ENCODE assay signal across 37 cellular contexts in genomic region chr13:36696410-36696809, GRCh38. TPM values are rescaled to one million over a fixed set of nuclear protein-coding genes. Genes with fewer than 3 reads are reported as not detected.
"Had no signal": no experiment of that assay in that cellular context is flagged by ENCODE, and none has a peak within 500 bp of the region (broad histone marks: within the 10 kb centered on the region; RNA-seq: fewer than 3 reads in every experiment).

No MANE protein-coding gene starts in this region.

- H3K4me1 ChIP-seq: adrenal gland, body of pancreas, esophagus squamous epithelium, gastroesophageal sphincter had no signal

- H3K36me3 Mint-ChIP-seq: activated naive CD4-positive, alpha-beta T cell treated with anti-CD3 and anti-CD28 coated beads, Interleukin-2, amount 50 U/mL, for 24 hours; activated naive CD8-positive, alpha-beta T cell treated with anti-CD3 and anti-CD28 coated beads for 36 hours had no signal

- H3K27ac ChIP-seq: adrenal gland, body of pancreas, epithelial cell of prostate, esophagus squamous epithelium, gastroesophageal sphincter, WERI-Rb-1 had no signal

- H3K36me3 ChIP-seq: adrenal gland, esophagus squamous epithelium, gastroesophageal sphincter, WERI-Rb-1 had no signal

- H3K9me3 ChIP-seq: adrenal gland, body of pancreas, esophagus squamous epithelium, gastroesophageal sphincter had no signal

- H3K9me3 Mint-ChIP-seq: activated B cell treated with CpG ODN at 0.5 μM for 24 hours; activated CD8-positive, alpha-beta T cell treated with anti-CD3 and anti-CD28 coated beads for 36 hours; activated naive CD8-positive, alpha-beta T cell treated with anti-CD3 and anti-CD28 coated beads for 36 hours; activated naive CD8-positive, alpha-beta T cell treated with anti-CD3 and anti-CD28 coated beads, Interleukin-2, amount 50 U/mL, for 24 hours; activated T-helper 17 cell treated with anti-CD3 and anti-CD28 coated beads, Interleukin-2, amount 50 U/mL, for 72 hours; T-helper 2 cell treated with Interferon-gamma antibody and Interleukin-4, amounts not matched to agents 5 μg/mL and 100 μg/mL, for 36 hours had no signal

- H3K4me1 Mint-ChIP-seq: activated B cell treated with CpG ODN at 0.5 μM for 24 hours; activated naive CD4-positive, alpha-beta T cell treated with anti-CD3 and anti-CD28 coated beads, Interleukin-2, amount 50 U/mL, for 24 hours; activated naive CD8-positive, alpha-beta T cell treated with anti-CD3 and anti-CD28 coated beads for 36 hours; activated naive CD8-positive, alpha-beta T cell treated with anti-CD3 and anti-CD28 coated beads, Interleukin-2, amount 50 U/mL, for 24 hours; activated T-helper 17 cell treated with anti-CD3 and anti-CD28 coated beads, Interleukin-2, amount 50 U/mL, for 72 hours; T-helper 17 cell had no signal

- ATAC-seq: activated CD4-positive, CD25-positive, alpha-beta regulatory T cell treated with anti-CD3 and anti-CD28 coated beads, Interleukin-2, amount 50 U/mL, for 24 hours; activated CD8-positive, alpha-beta T cell treated with anti-CD3 and anti-CD28 coated beads for 36 hours; activated naive CD8-positive, alpha-beta T cell treated with anti-CD3 and anti-CD28 coated beads, Interleukin-2, amount 50 U/mL, for 24 hours; activated T-cell treated with anti-CD3 and anti-CD28 coated beads, Interleukin-2, amount 50 U/mL, for 4 hours; activated T-helper 17 cell treated with anti-CD3 and anti-CD28 coated beads, Interleukin-2, amount 50 U/mL, for 72 hours; body of pancreas; effector memory CD8-positive, alpha-beta T cell; gastroesophageal sphincter; T-helper 17 cell had no signal

- H3K4me3 Mint-ChIP-seq: activated B cell treated with CpG ODN at 0.5 μM for 24 hours; activated CD8-positive, alpha-beta T cell treated with anti-CD3 and anti-CD28 coated beads for 36 hours; activated naive CD4-positive, alpha-beta T cell treated with anti-CD3 and anti-CD28 coated beads for 36 hours; activated naive CD4-positive, alpha-beta T cell treated with anti-CD3 and anti-CD28 coated beads, Interleukin-2, amount 50 U/mL, for 24 hours; activated naive CD8-positive, alpha-beta T cell treated with anti-CD3 and anti-CD28 coated beads for 36 hours; activated naive CD8-positive, alpha-beta T cell treated with anti-CD3 and anti-CD28 coated beads, Interleukin-2, amount 50 U/mL, for 24 hours; activated T-cell treated with anti-CD3 and anti-CD28 coated beads, Interleukin-2, amount 50 U/mL, for 4 hours; activated T-helper 17 cell treated with anti-CD3 and anti-CD28 coated beads, Interleukin-2, amount 50 U/mL, for 72 hours; effector memory CD8-positive, alpha-beta T cell; T-helper 17 cell; T-helper 2 cell treated with Interferon-gamma antibody and Interleukin-4, amounts not matched to agents 5 μg/mL and 100 μg/mL, for 36 hours had no signal

- H3K27me3 ChIP-seq: adrenal gland, body of pancreas had no signal

- H3K27ac Mint-ChIP-seq: activated B cell treated with CpG ODN at 0.5 μM for 24 hours; activated CD8-positive, alpha-beta T cell treated with anti-CD3 and anti-CD28 coated beads for 36 hours; activated naive CD4-positive, alpha-beta T cell treated with anti-CD3 and anti-CD28 coated beads for 36 hours; activated naive CD4-positive, alpha-beta T cell treated with anti-CD3 and anti-CD28 coated beads, Interleukin-2, amount 50 U/mL, for 24 hours; activated naive CD8-positive, alpha-beta T cell treated with anti-CD3 and anti-CD28 coated beads for 36 hours; activated naive CD8-positive, alpha-beta T cell treated with anti-CD3 and anti-CD28 coated beads, Interleukin-2, amount 50 U/mL, for 24 hours; activated T-helper 17 cell treated with anti-CD3 and anti-CD28 coated beads, Interleukin-2, amount 50 U/mL, for 72 hours; effector memory CD8-positive, alpha-beta T cell; T-helper 17 cell; T-helper 2 cell treated with Interferon-gamma antibody and Interleukin-4, amounts not matched to agents 5 μg/mL and 100 μg/mL, for 36 hours had no signal

- H3K4me3 ChIP-seq: adrenal gland, body of pancreas, esophagus squamous epithelium, gastroesophageal sphincter had no signal

- DNase-seq: activated B cell treated with CpG ODN at 0.5 μM for 24 hours; activated CD4-positive, alpha-beta T cell treated with anti-CD3 and anti-CD28 coated beads for 48 hours; activated CD4-positive, alpha-beta T cell treated with anti-CD3 and anti-CD28 coated beads, Interleukin-2, amount 50 U/mL, for 1 hour; activated CD4-positive, alpha-beta T cell treated with anti-CD3 and anti-CD28 coated beads, Interleukin-2, amount 50 U/mL, for 48 hours; activated CD8-positive, alpha-beta memory T cell treated with anti-CD3 and anti-CD28 coated beads for 24 hours; activated CD8-positive, alpha-beta T cell treated with anti-CD3 and anti-CD28 coated beads for 36 hours; activated effector memory CD4-positive, alpha-beta T cell treated with Interleukin-2 at 50 U/mL for 16 hours; activated naive CD4-positive, alpha-beta T cell treated with anti-CD3 and anti-CD28 coated beads for 36 hours; activated naive CD8-positive, alpha-beta T cell treated with anti-CD3 and anti-CD28 coated beads for 36 hours; activated naive CD8-positive, alpha-beta T cell treated with anti-CD3 and anti-CD28 coated beads, Interleukin-2, amount 50 U/mL, for 24 hours; activated T-cell treated with anti-CD3 and anti-CD28 coated beads, Interleukin-2, amount 50 U/mL, for 4 hours; adrenal gland; amygdala; aorta; body of pancreas; caudate nucleus; cortex of kidney; dermis blood vessel endothelial cell; effector CD4-positive, alpha-beta T cell; effector memory CD8-positive, alpha-beta T cell; esophagus squamous epithelium; foreskin melanocyte; T-helper 1 cell; T-helper 17 cell; T1000; WERI-Rb-1 had no signal

RNA-seq across cellular contexts. Expression of gene SERTM1, which starts 22.6 kb away (rescaled TPM):
- total RNA-seq: activated B cell treated with CpG ODN at 0.5 μM for 24 hours; activated CD8-positive, alpha-beta T cell treated with anti-CD3 and anti-CD28 coated beads for 36 hours; activated naive CD4-positive, alpha-beta T cell treated with anti-CD3 and anti-CD28 coated beads for 36 hours; activated naive CD8-positive, alpha-beta T cell treated with anti-CD3 and anti-CD28 coated beads for 36 hours; activated T-cell treated with anti-CD3 and anti-CD28 coated beads, Interleukin-2, amount 50 U/mL, for 4 hours; activated T-helper 17 cell treated with anti-CD3 and anti-CD28 coated beads, Interleukin-2, amount 50 U/mL, for 72 hours; chondrocyte; endothelial cell of umbilical vein; esophagus squamous epithelium; fibroblast of lung; fibroblast of villous mesenchyme; T-helper 17 cell had no signal
- polyA plus RNA-seq: esophagus, fibroblast of lung had no signal
